ENCODE assay signal across 26 cellular contexts in genomic region chr1:198750081-198750480, GRCh38.
"Had no signal": no experiment of that assay in that cellular context is flagged by ENCODE, and none has a peak within 500 bp of the region (broad histone marks: within the 10 kb centered on the region; RNA-seq: fewer than 3 reads in every experiment).

No MANE protein-coding gene starts in this region.

- H3K4me1 ChIP-seq: foreskin keratinocyte, left lung, lower lobe of right lung, psoas muscle, suprapubic skin, tibial artery, upper lobe of right lung had no signal

- H3K4me3 Mint-ChIP-seq: activated CD4-positive, alpha-beta T cell treated with anti-CD3 and anti-CD28 coated beads, Interleukin-2, amount 10 ng/mL, durations not matched to agents 24 days and 14 days; activated T-cell treated with anti-CD3 and anti-CD28 coated beads, Interleukin-2, amount 50 U/mL, for 72 hours; natural killer cell; T-helper 17 cell had no signal

- H3K9me3 ChIP-seq: left lung, lower lobe of right lung, ovary, psoas muscle, suprapubic skin, tibial artery, upper lobe of right lung had no signal

- DNase-seq: activated CD4-positive, alpha-beta T cell treated with anti-CD3 and anti-CD28 coated beads, Interleukin-2, amount 10 ng/mL, durations not matched to agents 24 days and 14 days; activated CD4-positive, CD25-positive, alpha-beta regulatory T cell treated with anti-CD3 and anti-CD28 coated beads, Interleukin-2, amount 50 U/mL, for 72 hours; activated naive CD4-positive, alpha-beta T cell; activated T-cell treated with anti-CD3 and anti-CD28 coated beads for 4 hours; activated T-cell treated with anti-CD3 and anti-CD28 coated beads, Interleukin-2, amount 50 U/mL, for 72 hours; amniotic stem cell; brain microvascular endothelial cell; foreskin keratinocyte; left lung; lower lobe of right lung; mesenchymal stem cell; natural killer cell; ovary; psoas muscle; stimulated activated CD4-positive, alpha-beta T cell treated with anti-CD3 and anti-CD28 coated beads, Interleukin-15, amount 100 ng/mL, for 24 hours; stimulated activated CD4-positive, alpha-beta T cell treated with anti-CD3 and anti-CD28 coated beads, Interleukin-2, amount 100 ng/mL, for 24 hours; stimulated activated naive CD4-positive, alpha-beta T cell; T-helper 17 cell; T1000; tibial artery; upper lobe of right lung had no signal

- H3K27me3 Mint-ChIP-seq: activated CD4-positive, alpha-beta T cell treated with anti-CD3 and anti-CD28 coated beads, Interleukin-2, amount 10 ng/mL, durations not matched to agents 24 days and 14 days; T-helper 17 cell had no signal

- H3K4me3 ChIP-seq: left lung, lower lobe of right lung, ovary, psoas muscle, suprapubic skin, tibial artery, upper lobe of right lung had no signal

- H3K36me3 ChIP-seq: brain microvascular endothelial cell, ovary, suprapubic skin, tibial artery had no signal

- H3K27me3 ChIP-seq: brain microvascular endothelial cell, foreskin keratinocyte, left lung, ovary, suprapubic skin, tibial artery, upper lobe of right lung had no signal

- FAIRE-seq: astrocyte, islet of Langerhans had no signal

- ATAC-seq: esophagus mucosa, left lung, lower lobe of right lung, natural killer cell, psoas muscle, T-helper 17 cell, upper lobe of right lung had no signal

- H3K9me3 Mint-ChIP-seq: activated CD4-positive, alpha-beta T cell treated with anti-CD3 and anti-CD28 coated beads, Interleukin-2, amount 10 ng/mL, durations not matched to agents 24 days and 14 days; activated naive CD4-positive, alpha-beta T cell treated with anti-CD3 and anti-CD28 coated beads, Interleukin-2, amount 50 U/mL, for 72 hours; activated T-cell treated with anti-CD3 and anti-CD28 coated beads, Interleukin-2, amount 50 U/mL, for 72 hours; natural killer cell had no signal

- H3K27ac ChIP-seq: brain microvascular endothelial cell, foreskin keratinocyte, left lung, lower lobe of right lung, ovary, psoas muscle, suprapubic skin, tibial artery, upper lobe of right lung had no signal
